ENCODE assay signal across 20 cellular contexts in genomic region chr1:175984813-175985212, GRCh38.
"Had no signal": no experiment of that assay in that cellular context is flagged by ENCODE, and none has a peak within 500 bp of the region (broad histone marks: within the 10 kb centered on the region; RNA-seq: fewer than 3 reads in every experiment).

No MANE protein-coding gene starts in this region.

- H3K4me1 Mint-ChIP-seq: memory B cell had no signal

- H3K27me3 Mint-ChIP-seq: activated naive CD8-positive, alpha-beta T cell treated with anti-CD3 and anti-CD28 coated beads for 36 hours; memory B cell; naive B cell had no signal

- H3K4me1 ChIP-seq: esophagus muscularis mucosa, gastroesophageal sphincter, testis, upper lobe of left lung had no signal

- H3K4me3 ChIP-seq: body of pancreas, esophagus muscularis mucosa, gastroesophageal sphincter, heart right ventricle, left lung, stomach, testis, upper lobe of left lung had no signal

- H3K27ac Mint-ChIP-seq: activated naive CD8-positive, alpha-beta T cell treated with anti-CD3 and anti-CD28 coated beads for 36 hours; activated T-cell treated with anti-CD3 and anti-CD28 coated beads, Interleukin-2, amount 50 U/mL, for 72 hours; memory B cell; stimulated activated effector memory CD8-positive, alpha-beta T cell treated with anti-CD3 and anti-CD28 coated beads, Interleukin-12 subunit alpha, Interleukin-12 subunit beta, amount 100 ng/mL, for 72 hours had no signal

- H3K4me3 Mint-ChIP-seq: activated naive CD8-positive, alpha-beta T cell treated with anti-CD3 and anti-CD28 coated beads for 36 hours; activated T-cell treated with anti-CD3 and anti-CD28 coated beads, Interleukin-2, amount 50 U/mL, for 72 hours; memory B cell; naive B cell; stimulated activated effector memory CD8-positive, alpha-beta T cell treated with anti-CD3 and anti-CD28 coated beads, Interleukin-12 subunit alpha, Interleukin-12 subunit beta, amount 100 ng/mL, for 72 hours had no signal

- H3K9me3 ChIP-seq: testis had no signal

- DNase-seq: activated CD4-positive, alpha-beta T cell treated with anti-CD3 and anti-CD28 coated beads, Interleukin-2, amount 50 U/mL, for 4 hours; activated naive CD8-positive, alpha-beta T cell treated with anti-CD3 and anti-CD28 coated beads for 36 hours; activated T-cell treated with anti-CD3 and anti-CD28 coated beads, Interleukin-2, amount 50 U/mL, for 72 hours; body of pancreas; caudate nucleus; heart right ventricle; naive B cell; stimulated activated CD4-positive, alpha-beta T cell treated with anti-CD3 and anti-CD28 coated beads, Interleukin-4, amount 100 ng/mL, for 24 hours; stomach; T-helper 2 cell; testis; upper lobe of left lung had no signal

- FAIRE-seq: colon, TTC549 had no signal

- ATAC-seq: activated T-cell treated with anti-CD3 and anti-CD28 coated beads, Interleukin-2, amount 50 U/mL, for 72 hours; body of pancreas; gastroesophageal sphincter; heart right ventricle; left lung; sciatic nerve; stimulated activated effector memory CD8-positive, alpha-beta T cell treated with anti-CD3 and anti-CD28 coated beads, Interleukin-12 subunit alpha, Interleukin-12 subunit beta, amount 100 ng/mL, for 72 hours had no signal

- H3K27me3 ChIP-seq: body of pancreas, esophagus muscularis mucosa, gastroesophageal sphincter, heart right ventricle, left lung, stomach, testis, upper lobe of left lung had no signal

- H3K27ac ChIP-seq: esophagus muscularis mucosa, gastroesophageal sphincter, heart right ventricle, left lung, stomach, testis, upper lobe of left lung had no signal
